In genomic region chr9:3507395-3508077, GRCh38 we compare ENCODE assay signal across 8 cellular contexts. TPM values are rescaled to one million over a fixed set of nuclear protein-coding genes. Genes with fewer than 3 reads are reported as not detected.
DNase-seq lines count a peak whose midpoint lies in the region; ATAC-seq and TF ChIP-seq lines count a peak whose summit lies in the region.

No MANE protein-coding gene starts in this region.

- H3K9ac ChIP-seq in SK-N-MC (ENCODE audit: insufficient read length), result peak overlapping the region; percentile 47

- 74 to 89% (median 81%) methylated on average over 6 of the region's 6 CpGs for WGBS in adrenal gland, 4 donors

- peak; percentile 62 for DNase-seq in SIG-M5 treated with dmso at 0.1 percent for 504 hours (lab: John Stamatoyannopoulos, UW; ENCODE audit: unreplicated experiment)
- no peak for DNase-seq in SIG-M5 (lab: John Stamatoyannopoulos, UW)
- no peak for DNase-seq in SK-N-MC (ENCODE audit: low read depth, low spot score)
- no peak for DNase-seq in sciatic nerve (ENCODE audit: low spot score)
- DNase-seq in adrenal gland, result no peak
- no peak for DNase-seq in COR-L47 (lab: John Stamatoyannopoulos, UW)

- TF ChIP-seq CTCF in adrenal gland (IDR thresholded peaks at IDR 0.05), result no peak

- peak; percentile 59 for ATAC-seq in HG02870 (IDR thresholded peaks at IDR 0.05; ENCODE audit: unreplicated experiment)
- peak; percentile 61 for ATAC-seq in sciatic nerve
- ATAC-seq in GM19397 (IDR thresholded peaks at IDR 0.05; ENCODE audit: unreplicated experiment), result no peak

- no peak for TF ChIP-seq POLR2A in adrenal gland (IDR thresholded peaks at IDR 0.05)

- intact Hi-C loops in sciatic nerve (cut with DNase I), result no loop called here
- intact Hi-C loops in adrenal gland (cut with DNase I), result no loop called here

- H3K36me3 ChIP-seq in SK-N-MC (ENCODE audit: insufficient read depth, low read length), result no peaks in the 10 kb centered on the region
- no peaks in the 10 kb centered on the region for H3K36me3 ChIP-seq in adrenal gland (replicated peaks in 1 of 2)

- peaks cover 0 to 16% of the 10 kb centered on the region in 2 donors for H3K4me1 ChIP-seq in adrenal gland (replicated peaks in 1 of 2)

- H3K27ac ChIP-seq in SK-N-MC (peak overlapping the region; percentile 66; the same call in 1 of the 2 replicates), adrenal gland (peak overlapping the region in 1 of 5 donors; percentile 34)

- no peak overlapping the region for H3K4me3 ChIP-seq in SK-N-MC
- peak overlapping the region in 1 of 4 donors; percentile 41 for H3K4me3 ChIP-seq in adrenal gland

- no peaks in the 10 kb centered on the region for H3K9me3 ChIP-seq in SK-N-MC (ENCODE audit: low read depth, low read length)
- no peaks in the 10 kb centered on the region for H3K9me3 ChIP-seq in adrenal gland (replicated peaks in 1 of 3)

- H3K27me3 ChIP-seq in adrenal gland, result no peaks in the 10 kb centered on the region

RNA-seq across cellular contexts. Expression of gene RFX3, which starts 18.3 kb away (rescaled TPM):
- 24.7 TPM for total RNA-seq in sciatic nerve
- total RNA-seq in adrenal gland, result 10 to 100 TPM in 2 of 8 donors, 1 to 10 TPM in 6; 3.1 to 14.2 (median 6.2) TPM
- 1 to 10 TPM; 1.4 to 2.5 (median 1.9) TPM for polyA plus RNA-seq in adrenal gland
